ENCODE assay signal across 17 cellular contexts in genomic region chr3:189944285-189945145, GRCh38.
DNase-seq lines count a peak whose midpoint lies in the region; ATAC-seq and TF ChIP-seq lines count a peak whose summit lies in the region.
"Had no signal": no experiment of that assay in that cellular context is flagged by ENCODE, and none has a peak within 500 bp of the region (broad histone marks: within the 10 kb centered on the region; RNA-seq: fewer than 3 reads in every experiment).

No MANE protein-coding gene starts in this region.

- peaks cover 2% of the 10 kb centered on the region for H3K27me3 Mint-ChIP-seq in endothelial cell (ENCODE audit: unreplicated experiment)

- H3K4me3 Mint-ChIP-seq in stimulated activated effector memory CD8-positive, alpha-beta T cell treated with anti-CD3 and anti-CD28 coated beads, Interleukin-12 subunit alpha, Interleukin-12 subunit beta, amount 100 ng/mL, for 72 hours: no peak overlapping the region
- H3K4me3 Mint-ChIP-seq in endothelial cell (ENCODE audit: unreplicated experiment): no peak overlapping the region
- H3K4me3 Mint-ChIP-seq: activated T-cell treated with anti-CD3 and anti-CD28 coated beads, Interleukin-2, amount 50 U/mL, for 24 hours; nephron progenitor cell had no signal

- H3K27ac ChIP-seq in epithelial cell of prostate: peak overlapping the region; percentile 98
- H3K27ac ChIP-seq: esophagus muscularis mucosa had no signal

- H3K4me1 Mint-ChIP-seq in stimulated activated effector memory CD8-positive, alpha-beta T cell treated with anti-CD3 and anti-CD28 coated beads, Interleukin-12 subunit alpha, Interleukin-12 subunit beta, amount 100 ng/mL, for 72 hours: peaks cover 5% of the 10 kb centered on the region
- peaks cover 3% of the 10 kb centered on the region for H3K4me1 Mint-ChIP-seq in endothelial cell (ENCODE audit: unreplicated experiment)

- DNase-seq in SIG-M5 treated with dmso at 0.1 percent for 504 hours (lab: John Stamatoyannopoulos, UW; ENCODE audit: unreplicated experiment): peak; percentile 58
- DNase-seq in SIG-M5 (lab: John Stamatoyannopoulos, UW): no peak
- DNase-seq in NCI-H510A treated with DMSO at 0.1 percent for 48 hours (lab: John Stamatoyannopoulos, UW): peak; percentile 94
- DNase-seq in epithelial cell of prostate (ENCODE audit: low read depth, low spot score): peak; percentile 86
- no peak for DNase-seq in stimulated activated effector memory CD8-positive, alpha-beta T cell treated with anti-CD3 and anti-CD28 coated beads, Interleukin-12 subunit alpha, Interleukin-12 subunit beta, amount 100 ng/mL, for 72 hours (ENCODE audit: low spot score in 2 of 2)
- no peak for DNase-seq in endothelial cell (ENCODE audit: low spot score)
- DNase-seq: ACHN; activated T-cell treated with anti-CD3 and anti-CD28 coated beads, Interleukin-2, amount 50 U/mL, for 24 hours; Caco-2; hippocampal formation; NCI-H2081 treated with DMSO at 0.1 percent for 48 hours; nephron progenitor cell; right cardiac atrium; T-helper 1 cell had no signal

- no peaks in the 10 kb centered on the region for H3K36me3 Mint-ChIP-seq in stimulated activated effector memory CD8-positive, alpha-beta T cell treated with anti-CD3 and anti-CD28 coated beads, Interleukin-12 subunit alpha, Interleukin-12 subunit beta, amount 100 ng/mL, for 72 hours
- no peaks in the 10 kb centered on the region for H3K36me3 Mint-ChIP-seq in endothelial cell (ENCODE audit: low read depth, unreplicated experiment)

- H3K9me3 Mint-ChIP-seq in stimulated activated effector memory CD8-positive, alpha-beta T cell treated with anti-CD3 and anti-CD28 coated beads, Interleukin-12 subunit alpha, Interleukin-12 subunit beta, amount 100 ng/mL, for 72 hours: no peaks in the 10 kb centered on the region
- H3K9me3 Mint-ChIP-seq in endothelial cell (ENCODE audit: unreplicated experiment): no peaks in the 10 kb centered on the region
- H3K9me3 Mint-ChIP-seq: activated T-cell treated with anti-CD3 and anti-CD28 coated beads, Interleukin-2, amount 50 U/mL, for 24 hours; nephron progenitor cell had no signal

- peak; percentile 43 for ATAC-seq in stimulated activated effector memory CD8-positive, alpha-beta T cell treated with anti-CD3 and anti-CD28 coated beads, Interleukin-12 subunit alpha, Interleukin-12 subunit beta, amount 100 ng/mL, for 72 hours
- no peak for ATAC-seq in HG03571 (IDR thresholded peaks at IDR 0.05; ENCODE audit: unreplicated experiment)
- no peak for ATAC-seq in GM21367 (IDR thresholded peaks at IDR 0.05; ENCODE audit: unreplicated experiment)

- no peak overlapping the region for H3K27ac Mint-ChIP-seq in stimulated activated effector memory CD8-positive, alpha-beta T cell treated with anti-CD3 and anti-CD28 coated beads, Interleukin-12 subunit alpha, Interleukin-12 subunit beta, amount 100 ng/mL, for 72 hours
- no peak overlapping the region for H3K27ac Mint-ChIP-seq in endothelial cell (ENCODE audit: unreplicated experiment)
- H3K27ac Mint-ChIP-seq: activated T-cell treated with anti-CD3 and anti-CD28 coated beads, Interleukin-2, amount 50 U/mL, for 24 hours; nephron progenitor cell had no signal

- TF ChIP-seq CTCF in endothelial cell (IDR thresholded peaks at IDR 0.05; ENCODE audit: unreplicated experiment): no peak

Comparison
In these comparisons a context has a peak if more than half of its experiments do, and no peak if none do; other contexts are left out.
1. DNase-seq: peak in SIG-M5 treated with dmso at 0.1 percent for 504 hours (single experiment), NCI-H510A treated with DMSO at 0.1 percent for 48 hours (single experiment) and epithelial cell of prostate (single experiment); none in SIG-M5 (single experiment), stimulated activated effector memory CD8-positive, alpha-beta T cell treated with anti-CD3 and anti-CD28 coated beads, Interleukin-12 subunit alpha, Interleukin-12 subunit beta, amount 100 ng/mL, for 72 hours (0 of 2) and endothelial cell (single experiment).